In genomic region chr14:85296466-85297210, GRCh38 we compare ENCODE assay signal across 17 cellular contexts.
DNase-seq lines count a peak whose midpoint lies in the region; ATAC-seq and TF ChIP-seq lines count a peak whose summit lies in the region.
"Had no signal": no experiment of that assay in that cellular context is flagged by ENCODE, and none has a peak within 500 bp of the region (broad histone marks: within the 10 kb centered on the region; RNA-seq: fewer than 3 reads in every experiment).

No MANE protein-coding gene starts in this region.

- H4K5ac ChIP-seq in mesendoderm (ENCODE audit: low read length), result no peak overlapping the region

- H3K9ac ChIP-seq in mesendoderm (ENCODE audit: low read length), result no peak overlapping the region

- H2BK120ac ChIP-seq in mesendoderm (ENCODE audit: low read depth, low read length), result no peak overlapping the region

- H3K56ac ChIP-seq in mesendoderm (ENCODE audit: low read length), result no peak overlapping the region

- H3K9me3 Mint-ChIP-seq in Caco-2 (ENCODE audit: unreplicated experiment), result peaks cover 11% of the 10 kb centered on the region
- H3K9me3 Mint-ChIP-seq in activated naive CD4-positive, alpha-beta T cell treated with anti-CD3 and anti-CD28 coated beads, Interleukin-2, amount 10 ng/mL, durations not matched to agents 7 days and 5 days, result peaks cover 14% of the 10 kb centered on the region

- H3K4me1 Mint-ChIP-seq in Caco-2 (ENCODE audit: low read depth, unreplicated experiment), result peaks cover 12% of the 10 kb centered on the region
- H3K4me1 Mint-ChIP-seq in activated naive CD4-positive, alpha-beta T cell treated with anti-CD3 and anti-CD28 coated beads, Interleukin-2, amount 10 ng/mL, durations not matched to agents 7 days and 5 days, result no peaks in the 10 kb centered on the region
- H3K4me1 Mint-ChIP-seq: memory B cell had no signal

- no peak overlapping the region for H2BK5ac ChIP-seq in mesendoderm (ENCODE audit: low read length)

- no peak overlapping the region for H2AK5ac ChIP-seq in mesendoderm (ENCODE audit: low read length)

- no peak overlapping the region for H4K8ac ChIP-seq in mesendoderm (ENCODE audit: low read depth, low read length)

- no peak overlapping the region for H3K4me2 ChIP-seq in mesendoderm (ENCODE audit: low read length)

- peaks cover 2% of the 10 kb centered on the region for H3K27me3 Mint-ChIP-seq in Caco-2 (ENCODE audit: insufficient read depth, unreplicated experiment)
- no peaks in the 10 kb centered on the region for H3K27me3 Mint-ChIP-seq in activated naive CD4-positive, alpha-beta T cell treated with anti-CD3 and anti-CD28 coated beads, Interleukin-2, amount 10 ng/mL, durations not matched to agents 7 days and 5 days
- H3K27me3 Mint-ChIP-seq: memory B cell had no signal

- no peak overlapping the region for H3K4me3 ChIP-seq in Caco-2 (ENCODE audit: low read depth, low read length)
- H3K4me3 ChIP-seq in mesendoderm (ENCODE audit: low read length), result no peak overlapping the region
- H3K4me3 ChIP-seq in thyroid gland (replicated peaks in 1 of 3), result no peak overlapping the region
- H3K4me3 ChIP-seq: GM12878, tibial nerve had no signal

- no peaks in the 10 kb centered on the region for H3K27me3 ChIP-seq in Caco-2 (replicated peaks; ENCODE audit: control insufficient read depth, insufficient read depth, low read length)
- H3K27me3 ChIP-seq in mesendoderm (ENCODE audit: insufficient read depth, low read length, poor library complexity), result no peaks in the 10 kb centered on the region
- H3K27me3 ChIP-seq in thyroid gland, result no peaks in the 10 kb centered on the region
- H3K27me3 ChIP-seq: tibial nerve had no signal

- H3K36me3 ChIP-seq in Caco-2 (ENCODE audit: control insufficient read depth, insufficient read depth, low read length) (no peaks in the 10 kb centered on the region), mesendoderm (ENCODE audit: control insufficient read depth, insufficient read depth, low read length) (no peaks in the 10 kb centered on the region), thyroid gland (no peaks in the 10 kb centered on the region)
- H3K36me3 ChIP-seq: tibial nerve, WERI-Rb-1 had no signal

- no peak overlapping the region for H3K27ac Mint-ChIP-seq in Caco-2 (ENCODE audit: unreplicated experiment)
- no peak overlapping the region for H3K27ac Mint-ChIP-seq in activated naive CD4-positive, alpha-beta T cell treated with anti-CD3 and anti-CD28 coated beads, Interleukin-2, amount 10 ng/mL, durations not matched to agents 7 days and 5 days
- H3K27ac Mint-ChIP-seq: memory B cell had no signal

- DNase-seq in Caco-2 (peak; percentile 24 to 49), NCI-H226 (peak; percentile 89), dermis blood vessel endothelial cell (peak; percentile 69), mesendoderm (peak; percentile 11), NCI-H2029 treated with DMSO at 0.1 percent for 48 hours (lab: John Stamatoyannopoulos, UW) (no peak), thyroid gland (no peak)
- DNase-seq in activated naive CD4-positive, alpha-beta T cell treated with anti-CD3 and anti-CD28 coated beads, Interleukin-2, amount 10 ng/mL, durations not matched to agents 7 days and 5 days, result no peak
- DNase-seq: central memory CD4-positive, alpha-beta T cell; COR-L47; NCI-H1436; WERI-Rb-1 had no signal

- no peaks in the 10 kb centered on the region for H3K79me2 ChIP-seq in mesendoderm (ENCODE audit: control insufficient read depth, insufficient read depth, low read length)

- CTCF ChIA-PET in Caco-2 (lab: Charles Lee), result interaction anchor here (0.7 kb wide), 1 partner anchor 232 kb away, joined by 3 read pairs; no protein-coding TSS in a partner anchor
- CTCF ChIA-PET in activated naive CD4-positive, alpha-beta T cell treated with anti-CD3 and anti-CD28 coated beads, Interleukin-2, amount 10 ng/mL, durations not matched to agents 7 days and 5 days (lab: Charles Lee), result no interaction called here

- no peak overlapping the region for H3K18ac ChIP-seq in mesendoderm (ENCODE audit: low read length)

- no peak overlapping the region for H3K4me3 Mint-ChIP-seq in Caco-2 (ENCODE audit: unreplicated experiment)
- no peak overlapping the region for H3K4me3 Mint-ChIP-seq in activated naive CD4-positive, alpha-beta T cell treated with anti-CD3 and anti-CD28 coated beads, Interleukin-2, amount 10 ng/mL, durations not matched to agents 7 days and 5 days
- H3K4me3 Mint-ChIP-seq: memory B cell had no signal

- ATAC-seq in HG03457 (IDR thresholded peaks at IDR 0.05; ENCODE audit: unreplicated experiment), result no peak
- ATAC-seq: GM12878, sciatic nerve had no signal

- H3K79me1 ChIP-seq in mesendoderm (ENCODE audit: low read length), result no peaks in the 10 kb centered on the region

- no peak for TF ChIP-seq POLR2A in thyroid gland (IDR thresholded peaks at IDR 0.05)

- H3K4ac ChIP-seq in mesendoderm (ENCODE audit: low read depth, low read length), result no peak overlapping the region

- no peaks in the 10 kb centered on the region for H3K36me3 Mint-ChIP-seq in Caco-2 (ENCODE audit: insufficient read depth, unreplicated experiment)
- no peaks in the 10 kb centered on the region for H3K36me3 Mint-ChIP-seq in activated naive CD4-positive, alpha-beta T cell treated with anti-CD3 and anti-CD28 coated beads, Interleukin-2, amount 10 ng/mL, durations not matched to agents 7 days and 5 days
- H3K36me3 Mint-ChIP-seq: memory B cell had no signal

- H3K4me1 ChIP-seq in Caco-2 (no peaks in the 10 kb centered on the region), mesendoderm (ENCODE audit: control insufficient read depth, low read depth, low read length) (no peaks in the 10 kb centered on the region), thyroid gland (no peaks in the 10 kb centered on the region)

- H3K9me3 ChIP-seq in Caco-2, result no peaks in the 10 kb centered on the region
- no peaks in the 10 kb centered on the region for H3K9me3 ChIP-seq in thyroid gland

- no peak overlapping the region for H3K23ac ChIP-seq in mesendoderm (ENCODE audit: low read length)

- no CpG with 5 or more reads among the region's 3 CpGs for WGBS in mesendoderm (ENCODE audit: extremely low coverage, insufficient coverage, low lambda C conversion rate)
- WGBS in thyroid gland, 2 donors, result 76 to 80% methylated on average over 3 of the region's 3 CpGs

- no peak overlapping the region for H2BK15ac ChIP-seq in mesendoderm (replicated peaks; ENCODE audit: low read depth)

- H3K27ac ChIP-seq in mesendoderm (ENCODE audit: low read depth, low read length), result no peak overlapping the region
- no peak overlapping the region for H3K27ac ChIP-seq in thyroid gland
- H3K27ac ChIP-seq: HL-60, tibial nerve, WERI-Rb-1 had no signal

- TF ChIP-seq CTCF in Caco-2 (IDR thresholded peaks at IDR 0.05; ENCODE audit: insufficient read depth in 1 of 2, low read depth in 1 of 2, low read length in 1 of 2, severe bottlenecking in 1 of 2, unreplicated experiment in 1 of 2) (no peak), thyroid gland (IDR thresholded peaks at IDR 0.05) (no peak)

- intact Hi-C loops in Caco-2 (cut with micrococcal nuclease; ENCODE audit: unreplicated experiment), result loop anchor here (5.0 kb wide), 2 partner anchors 61 to 176 kb away; no protein-coding TSS in a partner anchor
- intact Hi-C loops in thyroid gland (cut with DNase I), result no loop called here

- BruUV-seq in Caco-2 (replicated peaks; lab: Mats Ljungman, UMichigan), result no TSS peak

- POLR2A ChIA-PET in Caco-2 (lab: Charles Lee), result no interaction called here

Comparison
In these comparisons a context has a peak if more than half of its experiments do, and no peak if none do; other contexts are left out.
1. DNase-seq: peak in Caco-2 (2 of 2), NCI-H226 (single experiment), dermis blood vessel endothelial cell (single experiment) and mesendoderm (single experiment); none in activated naive CD4-positive, alpha-beta T cell treated with anti-CD3 and anti-CD28 coated beads, Interleukin-2, amount 10 ng/mL, durations not matched to agents 7 days and 5 days (single experiment), NCI-H2029 treated with DMSO at 0.1 percent for 48 hours (single experiment) and thyroid gland (0 of 2).